16 cellular contexts compared by ENCODE assay signal in the genomic region with DNA sequence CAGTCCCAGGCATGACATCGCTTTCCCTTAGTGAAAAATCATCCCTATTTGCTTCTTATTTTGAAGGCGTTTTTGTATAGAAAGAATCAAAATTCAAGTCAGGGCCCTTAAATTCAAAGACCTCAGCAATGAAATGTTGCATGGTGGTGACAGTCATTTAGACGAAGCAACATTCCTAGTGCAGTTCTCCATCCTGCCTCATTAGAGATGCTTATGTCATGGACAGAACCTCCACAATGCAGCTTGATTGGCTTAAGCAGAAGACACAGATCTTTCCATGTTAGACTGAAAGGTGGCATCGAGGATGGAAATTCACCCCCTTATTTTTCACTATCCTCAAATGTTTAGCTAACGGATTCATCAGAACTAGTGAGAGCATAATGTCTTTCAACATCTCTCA.
"Had no signal": no experiment of that assay in that cellular context is flagged by ENCODE, and none has a peak within 500 bp of the region (broad histone marks: within the 10 kb centered on the region; RNA-seq: fewer than 3 reads in every experiment).

No MANE protein-coding gene starts in this region.

- H3K27ac ChIP-seq: adrenal gland, parathyroid adenoma, spleen, upper lobe of right lung had no signal

- H3K4me1 Mint-ChIP-seq: activated naive CD4-positive, alpha-beta T cell treated with anti-CD3 and anti-CD28 coated beads, Interleukin-2, amount 50 U/mL, for 24 hours; memory B cell; naive thymus-derived CD4-positive, alpha-beta T cell; stimulated activated memory B cell treated with anti-CD40 and anti-IgM and Interleukin-4, amounts not matched to agents 10 μg/mL and 1 μg/mL and 100 μg/mL, for 72 hours had no signal

- H3K4me1 ChIP-seq: adrenal gland, parathyroid adenoma, spleen, upper lobe of right lung had no signal

- H3K4me3 ChIP-seq: adrenal gland, spleen, upper lobe of right lung had no signal

- FAIRE-seq: TTC549 had no signal

- H3K36me3 ChIP-seq: adrenal gland, spleen, upper lobe of right lung had no signal

- H3K27me3 Mint-ChIP-seq: activated naive CD4-positive, alpha-beta T cell treated with anti-CD3 and anti-CD28 coated beads, Interleukin-2, amount 50 U/mL, for 24 hours had no signal

- H3K27ac Mint-ChIP-seq: activated naive CD4-positive, alpha-beta T cell treated with anti-CD3 and anti-CD28 coated beads, Interleukin-2, amount 50 U/mL, for 24 hours; activated T-cell treated with anti-CD3 and anti-CD28 coated beads, Interleukin-2, amount 50 U/mL, for 72 hours; effector memory CD8-positive, alpha-beta T cell; memory B cell; naive thymus-derived CD4-positive, alpha-beta T cell; stimulated activated memory B cell treated with anti-CD40 and anti-IgM and Interleukin-4, amounts not matched to agents 10 μg/mL and 1 μg/mL and 100 μg/mL, for 72 hours; T-helper 2 cell treated with Interferon-gamma antibody and Interleukin-4, amounts not matched to agents 5 μg/mL and 100 μg/mL, for 36 hours had no signal

- DNase-seq: activated CD4-positive, alpha-beta T cell treated with anti-CD3 and anti-CD28 coated beads, Interleukin-2, amount 50 U/mL, for 4 hours; activated gamma-delta T cell; activated T-cell treated with anti-CD3 and anti-CD28 coated beads, Interleukin-2, amount 50 U/mL, for 72 hours; adrenal gland; effector memory CD8-positive, alpha-beta T cell; left ventricle myocardium superior; naive thymus-derived CD4-positive, alpha-beta T cell; spleen; stimulated activated CD4-positive, alpha-beta T cell treated with anti-CD3 and anti-CD28 coated beads, Interleukin-4, amount 100 ng/mL, for 4 hours; upper lobe of right lung had no signal

- H3K27me3 ChIP-seq: adrenal gland, upper lobe of right lung had no signal

- H3K36me3 Mint-ChIP-seq: activated naive CD4-positive, alpha-beta T cell treated with anti-CD3 and anti-CD28 coated beads, Interleukin-2, amount 50 U/mL, for 24 hours; memory B cell; naive thymus-derived CD4-positive, alpha-beta T cell; stimulated activated memory B cell treated with anti-CD40 and anti-IgM and Interleukin-4, amounts not matched to agents 10 μg/mL and 1 μg/mL and 100 μg/mL, for 72 hours had no signal

- H3K9ac ChIP-seq: parathyroid adenoma had no signal

- H3K4me3 Mint-ChIP-seq: activated naive CD4-positive, alpha-beta T cell treated with anti-CD3 and anti-CD28 coated beads, Interleukin-2, amount 50 U/mL, for 24 hours; activated T-cell treated with anti-CD3 and anti-CD28 coated beads, Interleukin-2, amount 50 U/mL, for 72 hours; effector memory CD8-positive, alpha-beta T cell; memory B cell; naive thymus-derived CD4-positive, alpha-beta T cell; stimulated activated memory B cell treated with anti-CD40 and anti-IgM and Interleukin-4, amounts not matched to agents 10 μg/mL and 1 μg/mL and 100 μg/mL, for 72 hours; T-helper 2 cell treated with Interferon-gamma antibody and Interleukin-4, amounts not matched to agents 5 μg/mL and 100 μg/mL, for 36 hours had no signal

- H3K9me3 ChIP-seq: adrenal gland, spleen, upper lobe of right lung had no signal

- H3K9me3 Mint-ChIP-seq: activated naive CD4-positive, alpha-beta T cell treated with anti-CD3 and anti-CD28 coated beads, Interleukin-2, amount 50 U/mL, for 24 hours; activated T-cell treated with anti-CD3 and anti-CD28 coated beads, Interleukin-2, amount 50 U/mL, for 72 hours; effector memory CD8-positive, alpha-beta T cell; memory B cell; naive thymus-derived CD4-positive, alpha-beta T cell; stimulated activated memory B cell treated with anti-CD40 and anti-IgM and Interleukin-4, amounts not matched to agents 10 μg/mL and 1 μg/mL and 100 μg/mL, for 72 hours; T-helper 2 cell treated with Interferon-gamma antibody and Interleukin-4, amounts not matched to agents 5 μg/mL and 100 μg/mL, for 36 hours had no signal
